21 cellular contexts compared by ENCODE assay signal in the genomic region with DNA sequence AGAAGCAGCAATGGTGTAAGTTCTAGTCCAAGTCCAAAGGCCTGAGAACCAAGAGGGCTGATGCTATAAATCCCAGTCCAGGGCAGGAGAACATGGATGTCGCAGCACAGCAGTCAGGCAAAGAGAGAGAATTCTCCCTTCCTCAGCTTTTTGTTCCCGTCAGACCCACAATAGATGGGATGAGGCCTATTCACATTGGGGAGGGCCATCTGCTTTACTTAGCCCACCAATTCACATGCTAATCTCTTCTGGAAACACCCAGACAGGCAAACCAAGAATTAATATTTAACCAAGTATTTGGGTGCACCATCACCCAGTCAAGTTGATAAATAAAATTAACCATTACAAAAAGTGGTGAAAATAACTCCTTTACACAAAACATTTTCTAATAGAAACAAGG.
A peak's percentile ranks its signal among the peaks of the same experiment; 100 is the strongest.
DNase-seq lines count a peak whose midpoint lies in the region; TF ChIP-seq lines count a peak whose summit lies in the region.
"Had no signal": no experiment of that assay in that cellular context is flagged by ENCODE, and none has a peak within 500 bp of the region (broad histone marks: within the 10 kb centered on the region; RNA-seq: fewer than 3 reads in every experiment).

No MANE protein-coding gene starts in this region.

- WGBS in H9 (ENCODE audit: extremely low coverage, insufficient read length, low lambda C conversion rate) = no CpG with 5 or more reads among the region's 2 CpGs
- 74% methylated on average over 2 of the region's 2 CpGs; no CpG with 5 or more reads in 1 of the 2 experiments for WGBS in endodermal cell (ENCODE audit: insufficient coverage in 1 of 2, insufficient read length in 1 of 2), 2 experiments
- WGBS in mesenchymal stem cell = 57% methylated on average over 2 of the region's 2 CpGs

- no peak overlapping the region for H2BK15ac ChIP-seq in H9 (ENCODE audit: low read depth, low read length)
- no peak overlapping the region for H2BK15ac ChIP-seq in mesenchymal stem cell (ENCODE audit: low read depth, poor library complexity, severe bottlenecking)

- H3K4me2 ChIP-seq in H9 (ENCODE audit: insufficient read depth, insufficient read length, low read length) (no peak overlapping the region), mesenchymal stem cell (ENCODE audit: low read length, poor library complexity, severe bottlenecking) (no peak overlapping the region)

- H3K79me1 ChIP-seq in H9 (ENCODE audit: insufficient read depth, low read depth, low read length, poor library complexity, severe bottlenecking) = no peaks in the 10 kb centered on the region
- H3K79me1 ChIP-seq in mesenchymal stem cell (replicated peaks; ENCODE audit: low read length, poor library complexity, severe bottlenecking) = no peaks in the 10 kb centered on the region

- H2BK12ac ChIP-seq in H9 (ENCODE audit: insufficient read length, low read depth, low read length) = no peak overlapping the region
- peak overlapping the region in 1 of 2 experiments; percentile 54 for H2BK12ac ChIP-seq in mesenchymal stem cell (ENCODE audit: low read length in 2 of 2)

- H3K27me3 ChIP-seq in H9 (ENCODE audit: insufficient read depth, low read length) (no peaks in the 10 kb centered on the region), endodermal cell (ENCODE audit: control insufficient read depth, insufficient read depth, low read length, poor library complexity, severe bottlenecking) (no peaks in the 10 kb centered on the region), mesenchymal stem cell (ENCODE audit: control insufficient read depth in 1 of 2, insufficient read depth in 1 of 2, low read length in 2 of 2) (no peaks in the 10 kb centered on the region)
- H3K27me3 ChIP-seq: MG63, Peyer's patch had no signal

- H4K8ac ChIP-seq in H9 (replicated peaks; ENCODE audit: insufficient read length, low read depth, low read length) (no peak overlapping the region), mesenchymal stem cell (ENCODE audit: low read length) (no peak overlapping the region)

- H3K18ac ChIP-seq in H9 (ENCODE audit: insufficient read length, low read depth, low read length) (no peak overlapping the region), mesenchymal stem cell (ENCODE audit: low read depth in 1 of 2, low read length in 2 of 2) (peak overlapping the region; percentile 11 to 70)

- H3K4me3 ChIP-seq in endodermal cell (ENCODE audit: low read length) (no peak overlapping the region), mesenchymal stem cell (ENCODE audit: insufficient read depth in 1 of 2, low read depth in 1 of 2, low read length in 2 of 2) (no peak overlapping the region)
- H3K4me3 ChIP-seq: MG63, Peyer's patch, SJCRH30 had no signal

- H4K91ac ChIP-seq in H9 (ENCODE audit: insufficient read length, low read depth, low read length) = no peak overlapping the region
- no peak overlapping the region for H4K91ac ChIP-seq in mesenchymal stem cell (ENCODE audit: low read length)

- no peaks in the 10 kb centered on the region for H3K9me3 ChIP-seq in H9 (ENCODE audit: control insufficient read depth, low read depth, low read length)
- no peaks in the 10 kb centered on the region for H3K9me3 ChIP-seq in endodermal cell (ENCODE audit: control insufficient read depth, low read length)
- no peaks in the 10 kb centered on the region for H3K9me3 ChIP-seq in mesenchymal stem cell (ENCODE audit: control insufficient read depth, low read length)
- H3K9me3 ChIP-seq: MG63, Peyer's patch, SJCRH30 had no signal

- peaks cover 10% of the 10 kb centered on the region in 2 experiments for H3K4me1 Mint-ChIP-seq in H9
- H3K4me1 Mint-ChIP-seq in endodermal cell = peaks cover 1% of the 10 kb centered on the region
- H3K4me1 Mint-ChIP-seq: CD8-positive, alpha-beta memory T cell had no signal

- no peak overlapping the region for H3T11ph ChIP-seq in H9 (ENCODE audit: low read length)

- H4K20me1 ChIP-seq in H9 (ENCODE audit: control insufficient read depth, insufficient read depth, insufficient read length) = no peaks in the 10 kb centered on the region

- H3K4me3 Mint-ChIP-seq in H9 (no peak overlapping the region; a peak in 1 of 5 replicates), endodermal cell (no peak overlapping the region)
- H3K4me3 Mint-ChIP-seq: CD8-positive, alpha-beta memory T cell; HFFc6 had no signal

- H2AK5ac ChIP-seq in H9 (ENCODE audit: insufficient read length, low read length) = no peak overlapping the region
- H2AK5ac ChIP-seq in mesenchymal stem cell (ENCODE audit: low read length, severe bottlenecking) = peak overlapping the region; percentile 91

- H3K27me3 Mint-ChIP-seq in H9 (ENCODE audit: low read depth) (no peaks in the 10 kb centered on the region), endodermal cell (ENCODE audit: insufficient read depth) (no peaks in the 10 kb centered on the region)
- H3K27me3 Mint-ChIP-seq: CD8-positive, alpha-beta memory T cell had no signal

- POLR2A ChIA-PET in GM10248 (lab: Yijun Ruan, JAX) = no interaction called here

- H3K23me2 ChIP-seq in H9 (ENCODE audit: insufficient read length, low read depth, low read length, poor library complexity, severe bottlenecking) = no peaks in the 10 kb centered on the region

- H2BK20ac ChIP-seq in H9 (ENCODE audit: low read depth, low read length, poor library complexity, severe bottlenecking) = no peak overlapping the region

- DNase-seq in H9 (peak; percentile 42), endodermal cell (no peak), mesenchymal stem cell (no peak), renal cortical epithelial cell (ENCODE audit: low read depth) (peak; percentile 7), GM10248 (ENCODE audit: extremely low spot score) (no peak), NCI-H226 (no peak), kidney glomerular epithelial cell (lab: John Stamatoyannopoulos, UW) (no peak), NCI-H2171 (lab: John Stamatoyannopoulos, UW) (no peak)
- DNase-seq: Calu3; CD8-positive, alpha-beta memory T cell; DMS153; GDM1; HFFc6; Kasumi-1; MG63; NCI-H187; NCI-H510A; NK-92 treated with Interleukin-12 subunit alpha and Interleukin-12 subunit beta, amount 100 ng/mL, for 24 hours; Peyer's patch; SJCRH30 had no signal

- H3K9ac ChIP-seq in H9 (ENCODE audit: extremely low read depth, insufficient read length, low read length) (no peak overlapping the region), endodermal cell (ENCODE audit: extremely low read depth, low read length, poor library complexity, severe bottlenecking) (no peak overlapping the region), mesenchymal stem cell (ENCODE audit: low read length) (no peak overlapping the region)

- H3K4ac ChIP-seq in H9 (ENCODE audit: low read depth, low read length) = no peak overlapping the region
- H3K4ac ChIP-seq in mesenchymal stem cell (ENCODE audit: low read depth in 1 of 2, low read length in 2 of 2) = peak overlapping the region in 1 of 2 experiments; percentile 41

- H3K4me1 ChIP-seq in H9 (ENCODE audit: insufficient read depth, low read length) (no peaks in the 10 kb centered on the region), endodermal cell (ENCODE audit: control insufficient read depth, insufficient read depth, low read length) (no peaks in the 10 kb centered on the region), mesenchymal stem cell (ENCODE audit: control insufficient read depth, insufficient read depth, low read depth, low read length) (peaks cover 2% of the 10 kb centered on the region)
- H3K4me1 ChIP-seq: Peyer's patch, SJCRH30 had no signal

- H3K27ac Mint-ChIP-seq in H9 (peak overlapping the region; percentile 11 to 94 (median 67); a peak in 3 of 7 replicates), endodermal cell (no peak overlapping the region)
- H3K27ac Mint-ChIP-seq: CD8-positive, alpha-beta memory T cell; HFFc6 had no signal

- no peaks in the 10 kb centered on the region for H3K79me2 ChIP-seq in H9 (ENCODE audit: insufficient read depth, low read length)

- TF ChIP-seq CTCF in H9 (conservative IDR thresholded peaks at IDR 0.05) (no peak), endodermal cell (conservative IDR thresholded peaks at IDR 0.05) (no peak), GM10248 (IDR thresholded peaks at IDR 0.05; ENCODE audit: control extremely low read depth, extremely low read depth, low read depth, missing control alignments) (no peak)

- no peak overlapping the region for H2BK5ac ChIP-seq in H9 (ENCODE audit: insufficient read length, low read length)
- H2BK5ac ChIP-seq in mesenchymal stem cell (ENCODE audit: low read depth, low read length, poor library complexity, severe bottlenecking) = peak overlapping the region; percentile 57

- H2AFZ ChIP-seq in H9 (ENCODE audit: low read length) = no peak overlapping the region
- H2AFZ ChIP-seq in mesenchymal stem cell (ENCODE audit: low read depth, low read length) = no peak overlapping the region

- H3K36me3 ChIP-seq in endodermal cell (ENCODE audit: control insufficient read depth, insufficient read depth, low read length) = no peaks in the 10 kb centered on the region
- no peaks in the 10 kb centered on the region for H3K36me3 ChIP-seq in mesenchymal stem cell (ENCODE audit: control insufficient read depth in 1 of 2, insufficient read depth in 2 of 2, low read depth in 1 of 2, low read length in 2 of 2)
- H3K36me3 ChIP-seq: MG63, Peyer's patch, SJCRH30 had no signal

- CTCF ChIA-PET in GM10248 (lab: Yijun Ruan, JAX) = no interaction called here

- H3K23ac ChIP-seq in H9 (ENCODE audit: insufficient read length, low read depth, low read length) (no peak overlapping the region), mesenchymal stem cell (ENCODE audit: low read length in 2 of 2) (no peak overlapping the region)

- no peak overlapping the region for H4K5ac ChIP-seq in H9 (ENCODE audit: insufficient read length, low read depth, low read length)

- H3K36me3 Mint-ChIP-seq in H9 (ENCODE audit: insufficient read depth in 1 of 3, low read depth in 3 of 3) = no peaks in the 10 kb centered on the region; a peak in 2 of 7 replicates
- no peaks in the 10 kb centered on the region for H3K36me3 Mint-ChIP-seq in endodermal cell (ENCODE audit: low read depth)
- H3K36me3 Mint-ChIP-seq: CD8-positive, alpha-beta memory T cell had no signal

- H3K14ac ChIP-seq in H9 (ENCODE audit: insufficient read depth, low read length) = no peak overlapping the region
- peak overlapping the region in 1 of 2 experiments; percentile 41 for H3K14ac ChIP-seq in mesenchymal stem cell (ENCODE audit: low read length in 2 of 2)

- H2BK120ac ChIP-seq in H9 (ENCODE audit: low read depth, low read length, poor library complexity, severe bottlenecking) (no peak overlapping the region), mesenchymal stem cell (ENCODE audit: low read depth, low read length) (no peak overlapping the region)

- H3K56ac ChIP-seq in H9 (ENCODE audit: insufficient read length, low read depth, low read length) = no peak overlapping the region

- H3K27ac ChIP-seq in H9 (ENCODE audit: insufficient read length, low read depth, low read length) (no peak overlapping the region), endodermal cell (ENCODE audit: low read depth, low read length) (peak overlapping the region; percentile 54), mesenchymal stem cell (ENCODE audit: low read length, poor library complexity, severe bottlenecking) (no peak overlapping the region)
- H3K27ac ChIP-seq: C4-2B, Peyer's patch, SJCRH30 had no signal

- peaks cover 0 to 2% of the 10 kb centered on the region in 2 experiments; a peak in 2 of 5 replicates for H3K9me3 Mint-ChIP-seq in H9
- H3K9me3 Mint-ChIP-seq in endodermal cell = peaks cover 3% of the 10 kb centered on the region

Comparison
In these comparisons a context has a peak if more than half of its experiments do, and no peak if none do; other contexts are left out.
1. DNase-seq: peak in H9 (single experiment) and renal cortical epithelial cell (single experiment); none in endodermal cell (single experiment), mesenchymal stem cell (single experiment), GM10248 (single experiment), NCI-H226 (single experiment), kidney glomerular epithelial cell (single experiment) and NCI-H2171 (single experiment).